ENCODE assay signal across 1 cellular context in the genomic region with DNA sequence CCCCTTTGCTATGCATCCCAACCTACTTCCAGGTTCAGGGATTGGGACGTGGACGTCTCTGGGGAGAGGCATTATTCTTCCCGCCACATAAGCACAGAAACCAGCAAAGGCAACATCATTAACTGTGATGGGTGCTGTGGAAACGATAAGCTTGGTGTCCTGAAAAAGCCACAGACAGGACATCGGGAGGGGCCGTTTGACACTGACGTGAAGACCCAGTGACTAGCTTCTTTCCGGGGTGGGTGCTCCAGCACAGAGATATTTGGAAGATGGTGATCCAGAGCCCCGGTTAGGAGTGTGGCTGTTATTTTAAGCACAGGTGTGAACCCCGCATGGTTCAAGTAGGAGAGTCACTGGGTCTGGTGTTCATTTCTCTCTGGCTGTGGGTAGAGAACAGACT.
TF ChIP-seq lines count a peak whose summit lies in the region.

No MANE protein-coding gene starts in this region.

TF ChIP-seq in HepG2, 621 proteins besides CTCF, POLR2A, EP300 and RAD21 (continued from another document):
- TF ChIP-seq, protein P1, sequence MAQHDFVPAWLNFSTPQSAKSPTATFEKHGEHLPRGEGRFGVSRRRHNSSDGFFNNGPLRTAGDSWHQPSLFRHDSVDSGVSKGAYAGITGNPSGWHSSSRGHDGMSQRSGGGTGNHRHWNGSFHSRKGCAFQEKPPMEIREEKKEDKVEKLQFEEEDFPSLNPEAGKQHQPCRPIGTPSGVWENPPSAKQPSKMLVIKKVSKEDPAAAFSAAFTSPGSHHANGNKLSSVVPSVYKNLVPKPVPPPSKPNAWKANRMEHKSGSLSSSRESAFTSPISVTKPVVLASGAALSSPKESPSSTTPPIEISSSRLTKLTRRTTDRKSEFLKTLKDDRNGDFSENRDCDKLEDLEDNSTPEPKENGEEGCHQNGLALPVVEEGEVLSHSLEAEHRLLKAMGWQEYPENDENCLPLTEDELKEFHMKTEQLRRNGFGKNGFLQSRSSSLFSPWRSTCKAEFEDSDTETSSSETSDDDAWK (CRISPR knock-in tag; IDR thresholded peaks at IDR 0.05), result no peak
- TF ChIP-seq GABPA (IDR thresholded peaks at IDR 0.05; ENCODE audit: low read depth, low read length) (no peak), GABPA (CRISPR knock-in tag; IDR thresholded peaks at IDR 0.05; ENCODE audit: low read depth) (no peak), ATF7-NPFF (CRISPR knock-in tag; IDR thresholded peaks at IDR 0.05; ENCODE audit: low read depth) (no peak), UBTF (CRISPR knock-in tag; IDR thresholded peaks at IDR 0.05) (no peak), ZMYM4 (CRISPR knock-in tag; IDR thresholded peaks at IDR 0.05) (no peak), ZBTB40 (IDR thresholded peaks at IDR 0.05) (no peak), ZBTB40 (CRISPR knock-in tag; IDR thresholded peaks at IDR 0.05) (no peak)
